In genomic region chr12:131751335-131751734, GRCh38 we compare ENCODE assay signal across 14 cellular contexts. TPM values are rescaled to one million over a fixed set of nuclear protein-coding genes. Genes with fewer than 3 reads are reported as not detected.
DNase-seq lines count a peak whose midpoint lies in the region; ATAC-seq, FAIRE-seq and TF ChIP-seq lines count a peak whose summit lies in the region.
"Had no signal": no experiment of that assay in that cellular context is flagged by ENCODE, and none has a peak within 500 bp of the region (broad histone marks: within the 10 kb centered on the region; RNA-seq: fewer than 3 reads in every experiment).

No MANE protein-coding gene starts in this region.

- TF ChIP-seq RAD21 in H1 (IDR thresholded peaks at IDR 0.05 in 1 of 2, conservative IDR thresholded peaks at IDR 0.05 in 1 of 2; ENCODE audit: low read depth in 2 of 2, low read length in 2 of 2), result no peak

- H2BK12ac ChIP-seq in H1 (ENCODE audit: low read depth, low read length), result no peak overlapping the region; the same call in 1 of the 2 replicates
- H2BK12ac ChIP-seq in neuronal stem cell (ENCODE audit: low read length), result no peak overlapping the region

- H3K14ac ChIP-seq in H1 (ENCODE audit: insufficient read length), result no peak overlapping the region
- H3K14ac ChIP-seq in neuronal stem cell (ENCODE audit: low read length), result no peak overlapping the region

- POLR2A ChIA-PET in H1 (lab: Charles Lee; ENCODE audit: partially characterized antibody), result interaction anchor here (1.4 kb wide), 1 partner anchor 21 kb away, joined by 4 read pairs; no protein-coding TSS in a partner anchor

- H4K91ac ChIP-seq in H1 (replicated peaks; ENCODE audit: insufficient read length, low read length) (no peak overlapping the region), neuronal stem cell (ENCODE audit: low read depth, low read length, poor library complexity) (no peak overlapping the region)

- H3K4me3 ChIP-seq in right cardiac atrium (ENCODE audit: low read length), result no peak overlapping the region
- H3K4me3 ChIP-seq in H1 (ENCODE audit: extremely low read depth in 1 of 4, insufficient read depth in 2 of 4, low read depth in 3 of 4, low read length in 4 of 4), result no peak overlapping the region
- H3K4me3 ChIP-seq in neuronal stem cell (ENCODE audit: low read length in 2 of 2), result no peak overlapping the region
- no peak overlapping the region for H3K4me3 ChIP-seq in foreskin fibroblast (ENCODE audit: low read depth in 1 of 2, low read length in 2 of 2)
- H3K4me3 ChIP-seq in prostate gland, result no peak overlapping the region
- H3K4me3 ChIP-seq: BLaER1 treated with 17β-estradiol and CSF1 and Interleukin-3, amounts not matched to agents 10 nM and 100 nM; HAP-1 had no signal

- no peak for TF ChIP-seq CTCF in H1 (IDR thresholded peaks at IDR 0.05; ENCODE audit: control extremely low read depth in 1 of 3, insufficient read depth in 1 of 3, low read depth in 1 of 3, low read length in 3 of 3)
- no peak for TF ChIP-seq CTCF in foreskin fibroblast (IDR thresholded peaks at IDR 0.05; ENCODE audit: low read depth, low read length)
- TF ChIP-seq CTCF in prostate gland (IDR thresholded peaks at IDR 0.05), result no peak

- WGBS in right cardiac atrium, result 81% methylated on average over 7 of the region's 7 CpGs
- 78% methylated on average over 7 of the region's 7 CpGs; no CpG with 5 or more reads in 1 of the 2 experiments for WGBS in H1 (ENCODE audit: extremely low coverage in 1 of 2, insufficient coverage in 1 of 2, insufficient read length in 1 of 2, insufficient replicate concordance in 2 of 2, low coverage in 1 of 2, low lambda C conversion rate in 2 of 2, missing lambda C conversion rate in 1 of 2), 2 experiments
- WGBS in neuronal stem cell (ENCODE audit: extremely low coverage in 2 of 2, insufficient read length in 2 of 2, insufficient replicate concordance in 1 of 2), 2 donors, result no CpG with 5 or more reads among the region's 7 CpGs
- 81% methylated on average over 7 of the region's 7 CpGs for WGBS in prostate gland

- no peak overlapping the region for H3K56ac ChIP-seq in H1 (replicated peaks; ENCODE audit: insufficient read length, low read depth, low read length)

- H2BK5ac ChIP-seq in H1 (ENCODE audit: low read depth, low read length) (no peak overlapping the region), neuronal stem cell (ENCODE audit: low read length) (no peak overlapping the region)

- TF ChIP-seq EP300 in H1 (IDR thresholded peaks at IDR 0.05; ENCODE audit: borderline replicate concordance in 1 of 2, low read depth in 2 of 2, low read length in 2 of 2), result no peak

- ATAC-seq in right cardiac atrium (no peak), HG02884 (IDR thresholded peaks at IDR 0.05; ENCODE audit: unreplicated experiment) (no peak)
- ATAC-seq: HepG2 had no signal

- H3K23me2 ChIP-seq in H1 (ENCODE audit: low read depth, low read length), result no peaks in the 10 kb centered on the region

- H2AK5ac ChIP-seq in H1 (ENCODE audit: low read depth, low read length) (no peak overlapping the region), neuronal stem cell (ENCODE audit: low read depth, low read length) (no peak overlapping the region)

- intact Hi-C loops in cardiac septum (cut with DNase I), result no loop called here
- intact Hi-C loops in right cardiac atrium (cut with DNase I), result no loop called here
- intact Hi-C loops in prostate gland (cut with DNase I), result no loop called here

- no peak overlapping the region for H3K9ac ChIP-seq in H1 (replicated peaks in 1 of 4; ENCODE audit: extremely low read depth in 1 of 4, low read depth in 3 of 4, low read length in 3 of 4)
- peak overlapping the region; percentile 5 for H3K9ac ChIP-seq in neuronal stem cell (ENCODE audit: low read depth, low read length, poor library complexity)
- H3K9ac ChIP-seq: BLaER1 treated with 17β-estradiol and CSF1 and Interleukin-3, amounts not matched to agents 10 nM and 100 nM had no signal

- FAIRE-seq in H1 (lab: Jason Lieb, UNC), result no peak
- FAIRE-seq: HepG2, HTR-8/SVneo had no signal

- H3K9me3 ChIP-seq in right cardiac atrium (ENCODE audit: control insufficient read depth, low read length) (no peaks in the 10 kb centered on the region), H1 (ENCODE audit: insufficient read depth in 2 of 2, low read depth in 1 of 2, low read length in 1 of 2) (no peaks in the 10 kb centered on the region), neuronal stem cell (replicated peaks in 1 of 2; ENCODE audit: control insufficient read depth in 2 of 2, insufficient read depth in 1 of 2, low read depth in 1 of 2, low read length in 2 of 2) (peaks cover 0 to 11% of the 10 kb centered on the region in 2 donors), prostate gland (no peaks in the 10 kb centered on the region)
- H3K9me3 ChIP-seq: BLaER1 treated with 17β-estradiol and CSF1 and Interleukin-3, amounts not matched to agents 10 nM and 100 nM; HAP-1 had no signal

- H4K8ac ChIP-seq in H1 (ENCODE audit: extremely low read depth, insufficient read depth, low read length), result no peak overlapping the region; the same call in 1 of the 2 replicates
- no peak overlapping the region for H4K8ac ChIP-seq in neuronal stem cell (ENCODE audit: low read depth, low read length)

- H3K27me3 ChIP-seq in right cardiac atrium (ENCODE audit: control insufficient read depth, insufficient read depth) (no peaks in the 10 kb centered on the region), H1 (replicated peaks in 1 of 4; ENCODE audit: control insufficient read depth in 3 of 4, extremely low read depth in 1 of 4, insufficient read depth in 3 of 4, low read length in 3 of 4) (no peaks in the 10 kb centered on the region), neuronal stem cell (ENCODE audit: control insufficient read depth in 3 of 3, insufficient read depth in 3 of 3, low read depth in 1 of 3, low read length in 3 of 3) (no peaks in the 10 kb centered on the region), prostate gland (replicated peaks; ENCODE audit: insufficient read depth) (no peaks in the 10 kb centered on the region)
- H3K27me3 ChIP-seq: BLaER1 treated with 17β-estradiol and CSF1 and Interleukin-3, amounts not matched to agents 10 nM and 100 nM had no signal

- no peak overlapping the region for H2BK20ac ChIP-seq in H1 (ENCODE audit: low read length)

- H3K4me1 ChIP-seq in right cardiac atrium (ENCODE audit: control insufficient read depth, insufficient read depth, low read length), result no peaks in the 10 kb centered on the region
- peaks cover 3 to 21% (median 10%) of the 10 kb centered on the region in 4 experiments for H3K4me1 ChIP-seq in H1 (replicated peaks in 1 of 4; ENCODE audit: control insufficient read depth in 3 of 4, insufficient read depth in 4 of 4, low read length in 3 of 4)
- peaks cover 0 to 2% of the 10 kb centered on the region in 2 donors for H3K4me1 ChIP-seq in neuronal stem cell (ENCODE audit: control insufficient read depth in 2 of 2, insufficient read depth in 1 of 2, low read depth in 1 of 2, low read length in 2 of 2)
- H3K4me1 ChIP-seq in prostate gland (replicated peaks), result no peaks in the 10 kb centered on the region
- H3K4me1 ChIP-seq: BLaER1 treated with 17β-estradiol and CSF1 and Interleukin-3, amounts not matched to agents 10 nM and 100 nM; HAP-1 had no signal

- peaks cover 4% of the 10 kb centered on the region for H3K79me1 ChIP-seq in H1 (ENCODE audit: low read depth, low read length)
- no peaks in the 10 kb centered on the region for H3K79me1 ChIP-seq in neuronal stem cell (ENCODE audit: low read depth, low read length)

- no peak overlapping the region for H2BK120ac ChIP-seq in H1 (replicated peaks; ENCODE audit: low read depth, low read length)
- H2BK120ac ChIP-seq in neuronal stem cell (ENCODE audit: low read depth, low read length), result no peak overlapping the region

- H3K79me2 ChIP-seq in H1 (ENCODE audit: control insufficient read depth in 1 of 2, insufficient read depth in 2 of 2, low read length in 2 of 2), result 0 out of 4 replicates have a peak, but pooled peaks cover 0 to 4% of the 10 kb centered on the region in 2 experiments

- CTCF ChIA-PET in H1 (lab: Charles Lee; ENCODE audit: partially characterized antibody), result interaction anchor here (1.5 to 1.8 kb wide), 2 partner anchors 21 to 647 kb away, joined by 3 to 5 read pairs; no protein-coding TSS in a partner anchor

- H4K5ac ChIP-seq in H1 (ENCODE audit: insufficient read length, low read depth, low read length), result no peak overlapping the region

- H2AFZ ChIP-seq in H1 (ENCODE audit: low read length) (no peak overlapping the region), neuronal stem cell (ENCODE audit: low read length) (no peak overlapping the region)

- no peak overlapping the region for H3K4ac ChIP-seq in H1 (replicated peaks; ENCODE audit: insufficient read length, low read depth, low read length)
- no peak overlapping the region for H3K4ac ChIP-seq in neuronal stem cell (ENCODE audit: low read length)

- H3K4me2 ChIP-seq in H1 (ENCODE audit: insufficient read depth in 1 of 2, low read depth in 2 of 2, low read length in 2 of 2), result no peak overlapping the region
- no peak overlapping the region for H3K4me2 ChIP-seq in neuronal stem cell (ENCODE audit: insufficient read depth, low read length, poor library complexity, severe bottlenecking)
- H3K4me2 ChIP-seq: BLaER1 treated with 17β-estradiol and CSF1 and Interleukin-3, amounts not matched to agents 10 nM and 100 nM had no signal

- H3K18ac ChIP-seq in H1 (ENCODE audit: extremely low read depth, low read length), result no peak overlapping the region
- H3K18ac ChIP-seq in neuronal stem cell (ENCODE audit: low read length), result no peak overlapping the region

- TF ChIP-seq POLR2A in H1 (IDR thresholded peaks at IDR 0.05; ENCODE audit: control extremely low read depth in 1 of 2, low read depth in 2 of 2, low read length in 2 of 2) (no peak), prostate gland (IDR thresholded peaks at IDR 0.05) (no peak)

- H4K20me1 ChIP-seq in H1 (replicated peaks in 1 of 2; ENCODE audit: control insufficient read depth in 1 of 2, insufficient read depth in 2 of 2, low read length in 2 of 2), result peaks cover 0 to 3% of the 10 kb centered on the region in 2 experiments

- H2BK15ac ChIP-seq in H1 (ENCODE audit: low read length), result 0 out of 2 replicates have a peak overlapping the region, but pooled peaks have one; percentile 61
- no peak overlapping the region for H2BK15ac ChIP-seq in neuronal stem cell (ENCODE audit: low read length)

- peaks cover 4 to 31% (median 19%) of the 10 kb centered on the region in 4 experiments; a peak in 7 of 8 replicates for H3K36me3 ChIP-seq in H1 (ENCODE audit: control insufficient read depth in 2 of 4, insufficient read depth in 4 of 4, low read length in 3 of 4)
- peaks cover 21 to 96% of the 10 kb centered on the region in 2 donors for H3K36me3 ChIP-seq in neuronal stem cell (replicated peaks in 1 of 2; ENCODE audit: control insufficient read depth in 2 of 2, insufficient read depth in 2 of 2, low read length in 2 of 2)
- H3K36me3 ChIP-seq in prostate gland, result peaks cover 10 to 12% of the 10 kb centered on the region in 2 donors

- no peak overlapping the region for H3K27ac ChIP-seq in right cardiac atrium (ENCODE audit: low read length)
- 0 out of 2 replicates have a peak overlapping the region, but pooled peaks have one; percentile 12 for H3K27ac ChIP-seq in H1 (ENCODE audit: low read depth, low read length)
- no peak overlapping the region for H3K27ac ChIP-seq in neuronal stem cell (replicated peaks; ENCODE audit: low read length)
- no peak overlapping the region for H3K27ac ChIP-seq in prostate gland
- H3K27ac ChIP-seq: BLaER1 treated with 17β-estradiol and CSF1 and Interleukin-3, amounts not matched to agents 10 nM and 100 nM had no signal

- H3K23ac ChIP-seq in H1 (ENCODE audit: insufficient read length) (no peak overlapping the region), neuronal stem cell (ENCODE audit: low read depth, low read length, poor library complexity) (no peak overlapping the region)

- DNase-seq in cardiac septum (ENCODE audit: low spot score) (peak; percentile 17), right cardiac atrium (no peak), H1 (ENCODE audit: low read depth in 1 of 2, low spot score in 2 of 2) (no peak), neuronal stem cell (ENCODE audit: low spot score) (no peak), foreskin fibroblast (no peak), prostate gland (ENCODE audit: low spot score) (no peak)
- DNase-seq: ACHN; CD4-positive, CD25-positive, alpha-beta regulatory T cell; DMS 273 treated with DMSO at 0.1 percent for 48 hours had no signal

RNA-seq across cellular contexts. Expression of gene SFSWAP, which starts 40.4 kb away (rescaled TPM):
- total RNA-seq in cardiac septum (20.9 TPM), right cardiac atrium (10 to 100 TPM; 18.8 to 24.1 (median 22.8) TPM), prostate gland (10 to 100 TPM; 24.5 to 53.9 TPM)
- polyA plus RNA-seq in right cardiac atrium (16.6 TPM), H1 (2011; rRNA removed) (36.5 and 64.4 TPM in 2 replicates)
- total RNA-seq in H1 (2021; fragmentation: NEBNext Ultra II Directional; extraction: Animal tissue kit (Norgen Biotek cat#: 25700)), result 48.3 and 49.5 TPM in 2 replicates
- polyA plus RNA-seq in H1 (2011; cell fraction: cytosol; rRNA removed), result 25.1 TPM
- 154 TPM for polyA plus RNA-seq in H1 (2011; cell fraction: nucleus; rRNA removed)
- 35.4 to 37.3 TPM (median 36.3 TPM) in 4 replicates for polyA plus RNA-seq in H1 (2012, experiment 1 of 2)
- polyA plus RNA-seq in H1 (2012, experiment 2 of 2), result 13.3 TPM
- polyA plus RNA-seq in H1 (2013, experiment 1 of 2), result 51.5 TPM
- 47.2 TPM for polyA plus RNA-seq in H1 (2013, experiment 2 of 2)
- polyA minus RNA-seq in H1 (2011; rRNA and poly(A)+ RNA removed), result 18.9 and 20.6 TPM in 2 replicates
- 20.5 TPM for polyA minus RNA-seq in H1 (2011; cell fraction: cytosol; rRNA and poly(A)+ RNA removed)
- polyA minus RNA-seq in H1 (2011; cell fraction: nucleus; rRNA and poly(A)+ RNA removed), result 37.8 TPM
- 48.1 TPM for polyA plus RNA-seq in neuronal stem cell (2013, experiment 1 of 2)
- 50.5 TPM for polyA plus RNA-seq in neuronal stem cell (2013, experiment 2 of 2)
